34 cellular contexts compared by ENCODE assay signal in genomic region chr2:16246281-16246850, GRCh38.
"Had no signal": no experiment of that assay in that cellular context is flagged by ENCODE, and none has a peak within 500 bp of the region (broad histone marks: within the 10 kb centered on the region; RNA-seq: fewer than 3 reads in every experiment).

No MANE protein-coding gene starts in this region.

- H3K4me3 ChIP-seq: MG63 had no signal

- H3K36me3 ChIP-seq: MG63 had no signal

- H3K4me2 ChIP-seq: KMS-11 had no signal

- DNase-seq: Karpas-422, Kasumi-1, MG63, MM.1S, MV-4-11, NCI-H1048, NCI-H1092, NCI-H1092 treated with DMSO at 0.1 percent for 48 hours, NCI-H1105, NCI-H1105 treated with DMSO at 0.1 percent for 48 hours, NCI-H1417, NCI-H1417 treated with DMSO at 0.1 percent for 48 hours, NCI-H1436, NCI-H1436 treated with DMSO at 0.1 percent for 48 hours, NCI-H146, NCI-H1694, NCI-H1694 treated with DMSO at 0.1 percent for 48 hours, NCI-H187, NCI-H1930, NCI-H2029, NCI-H2029 treated with DMSO at 0.1 percent for 48 hours, NCI-H2081, NCI-H2081 treated with DMSO at 0.1 percent for 48 hours, NCI-H2107, NCI-H2171, NCI-H2171 treated with DMSO at 0.1 percent for 48 hours, NCI-H2227 treated with DMSO at 0.1 percent for 48 hours, NCI-H226, NCI-H345, NCI-H446, NCI-H446 treated with DMSO at 0.1 percent for 48 hours, NCI-H510A, NCI-H510A treated with DMSO at 0.1 percent for 48 hours had no signal

- H3K9ac ChIP-seq: KMS-11 had no signal

- H3K9me3 ChIP-seq: MG63 had no signal

- H3K27ac ChIP-seq: KMS-11 had no signal
